In genomic region chr1:21334214-21335087, GRCh38 we compare ENCODE assay signal across 8 cellular contexts. TPM values are rescaled to one million over a fixed set of nuclear protein-coding genes. Genes with fewer than 3 reads are reported as not detected.
A peak's percentile ranks its signal among the peaks of the same experiment; 100 is the strongest.
DNase-seq lines count a peak whose midpoint lies in the region; ATAC-seq and TF ChIP-seq lines count a peak whose summit lies in the region.

No MANE protein-coding gene starts in this region.

- H3K27me3 Mint-ChIP-seq in natural killer cell (ENCODE audit: low read depth in 2 of 2): no peaks in the 10 kb centered on the region
- no peaks in the 10 kb centered on the region for H3K27me3 Mint-ChIP-seq in stimulated activated naive CD8-positive, alpha-beta T cell treated with anti-CD3 and anti-CD28 coated beads, Interleukin-15, Interleukin-2, amounts not matched to agents 100 ng/mL and 50 ng/mL, for 24 hours

- peak; percentile 17 for DNase-seq in NCI-H1092 treated with DMSO at 0.1 percent for 48 hours (lab: John Stamatoyannopoulos, UW)
- no peak for DNase-seq in NCI-H1092 (lab: John Stamatoyannopoulos, UW)
- peak; percentile 92 to 96 for DNase-seq in NOMO-1 (lab: John Stamatoyannopoulos, UW; ENCODE audit: unreplicated experiment in 2 of 2)
- peak; percentile 64 for DNase-seq in activated T-cell treated with anti-CD3 and anti-CD28 coated beads for 1 hour (ENCODE audit: low read depth)
- peak in 1 of 2 experiments; percentile 74 for DNase-seq in erythroblast (lab: John Stamatoyannopoulos, UW)
- DNase-seq in natural killer cell: peak; percentile 83

- peak; percentile 59 for TF ChIP-seq CTCF in natural killer cell (IDR thresholded peaks at IDR 0.05)

- no peaks in the 10 kb centered on the region for H3K9me3 Mint-ChIP-seq in natural killer cell
- H3K9me3 Mint-ChIP-seq in stimulated activated naive CD8-positive, alpha-beta T cell treated with anti-CD3 and anti-CD28 coated beads, Interleukin-15, Interleukin-2, amounts not matched to agents 100 ng/mL and 50 ng/mL, for 24 hours: no peaks in the 10 kb centered on the region

- peak overlapping the region; percentile 91 for H3K4me3 Mint-ChIP-seq in natural killer cell
- H3K4me3 Mint-ChIP-seq in stimulated activated naive CD8-positive, alpha-beta T cell treated with anti-CD3 and anti-CD28 coated beads, Interleukin-15, Interleukin-2, amounts not matched to agents 100 ng/mL and 50 ng/mL, for 24 hours: peak overlapping the region; percentile 85

- intact Hi-C loops in natural killer cell (cut with micrococcal nuclease): loop anchor here (1.0 to 10.0 kb wide), 6 partner anchors 10 to 690 kb away; no protein-coding TSS in a partner anchor

- H3K36me3 Mint-ChIP-seq in natural killer cell: no peaks in the 10 kb centered on the region
- peaks cover 28% of the 10 kb centered on the region for H3K36me3 Mint-ChIP-seq in stimulated activated naive CD8-positive, alpha-beta T cell treated with anti-CD3 and anti-CD28 coated beads, Interleukin-15, Interleukin-2, amounts not matched to agents 100 ng/mL and 50 ng/mL, for 24 hours (ENCODE audit: low read depth)

- H3K27ac Mint-ChIP-seq in natural killer cell: peak overlapping the region; percentile 94 to 98
- peak overlapping the region; percentile 95 for H3K27ac Mint-ChIP-seq in stimulated activated naive CD8-positive, alpha-beta T cell treated with anti-CD3 and anti-CD28 coated beads, Interleukin-15, Interleukin-2, amounts not matched to agents 100 ng/mL and 50 ng/mL, for 24 hours

- ATAC-seq in HG02943 (IDR thresholded peaks at IDR 0.05; ENCODE audit: low read depth, unreplicated experiment) (peak; percentile 71), natural killer cell (peak; percentile 86 to 93 (median 90))

- peak; percentile 23 for TF ChIP-seq POLR2A in erythroblast (IDR thresholded peaks at IDR 0.05; ENCODE audit: low read length)

- peaks cover 53 to 81% of the 10 kb centered on the region in 2 donors for H3K4me1 Mint-ChIP-seq in natural killer cell
- peaks cover 98% of the 10 kb centered on the region for H3K4me1 Mint-ChIP-seq in stimulated activated naive CD8-positive, alpha-beta T cell treated with anti-CD3 and anti-CD28 coated beads, Interleukin-15, Interleukin-2, amounts not matched to agents 100 ng/mL and 50 ng/mL, for 24 hours (ENCODE audit: low read depth)

RNA-seq across cellular contexts. Expression of gene ECE1, which starts 44.2 kb away (rescaled TPM):
- total RNA-seq in natural killer cell: 10 to 100 TPM; 47.2 to 70.1 (median 50.7) TPM
